Comparison of ENCODE assay signal across 1 cellular context in genomic region chr6:138339024-138339423, GRCh38.
TF ChIP-seq lines count a peak whose summit lies in the region.

No MANE protein-coding gene starts in this region.

TF ChIP-seq in H1, 55 proteins besides CTCF, POLR2A, EP300 and RAD21:
- TF ChIP-seq JUND (IDR thresholded peaks at IDR 0.05; ENCODE audit: low read length) (no peak), SIN3A (conservative IDR thresholded peaks at IDR 0.05 in 1 of 2, IDR thresholded peaks at IDR 0.05 in 1 of 2; ENCODE audit: low read depth in 1 of 2, low read length in 2 of 2) (no peak), YY1 (IDR thresholded peaks at IDR 0.05; ENCODE audit: low read depth, low read length) (no peak), BACH1 (IDR thresholded peaks at IDR 0.05; ENCODE audit: low read length) (no peak), RXRA (IDR thresholded peaks at IDR 0.05; ENCODE audit: insufficient read depth, low read depth, low read length) (no peak), POU5F1 (IDR thresholded peaks at IDR 0.05; ENCODE audit: low read depth, low read length) (no peak), ATF3 (IDR thresholded peaks at IDR 0.05; ENCODE audit: insufficient read depth, low read depth, low read length) (no peak), HDAC2 (IDR thresholded peaks at IDR 0.05; ENCODE audit: borderline replicate concordance in 1 of 2, low read depth in 2 of 2, low read length in 2 of 2) (no peak), CEBPB (IDR thresholded peaks at IDR 0.05; ENCODE audit: low read depth, low read length) (no peak), RFX5 (IDR thresholded peaks at IDR 0.05; ENCODE audit: borderline replicate concordance, low read depth, low read length) (no peak), CREB1 (IDR thresholded peaks at IDR 0.05) (no peak), SIX5 (IDR thresholded peaks at IDR 0.05; ENCODE audit: low read depth, low read length) (no peak), KDM5A (IDR thresholded peaks at IDR 0.05; ENCODE audit: low read length) (no peak), USF2 (IDR thresholded peaks at IDR 0.05; ENCODE audit: low read length) (no peak), TAF1 (IDR thresholded peaks at IDR 0.05; ENCODE audit: low read depth, low read length) (no peak), CHD2 (IDR thresholded peaks at IDR 0.05; ENCODE audit: low read length) (no peak), NRF1 (IDR thresholded peaks at IDR 0.05; ENCODE audit: low read depth, low read length) (no peak)
- TF ChIP-seq, protein P1, sequence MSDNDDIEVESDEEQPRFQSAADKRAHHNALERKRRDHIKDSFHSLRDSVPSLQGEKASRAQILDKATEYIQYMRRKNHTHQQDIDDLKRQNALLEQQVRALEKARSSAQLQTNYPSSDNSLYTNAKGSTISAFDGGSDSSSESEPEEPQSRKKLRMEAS (IDR thresholded peaks at IDR 0.05), result no peak
